ENCODE assay signal across 22 cellular contexts in genomic region chr10:117188399-117188798, GRCh38. TPM values are rescaled to one million over a fixed set of nuclear protein-coding genes. Genes with fewer than 3 reads are reported as not detected.
DNase-seq lines count a peak whose midpoint lies in the region; ATAC-seq and TF ChIP-seq lines count a peak whose summit lies in the region.
"Had no signal": no experiment of that assay in that cellular context is flagged by ENCODE, and none has a peak within 500 bp of the region (broad histone marks: within the 10 kb centered on the region; RNA-seq: fewer than 3 reads in every experiment).

No MANE protein-coding gene starts in this region.

- intact Hi-C loops in PC-9 (cut with micrococcal nuclease; ENCODE audit: unreplicated experiment), result no loop called here

- H3K27ac ChIP-seq in PC-9, result no peak overlapping the region
- H3K27ac ChIP-seq in mesenchymal stem cell (ENCODE audit: low read length, poor library complexity, severe bottlenecking), result no peak overlapping the region
- H3K27ac ChIP-seq: A549, C4-2B, RWPE1 had no signal

- no peak overlapping the region for H2BK5ac ChIP-seq in mesenchymal stem cell (ENCODE audit: low read depth, low read length, poor library complexity, severe bottlenecking)

- H4K20me1 ChIP-seq in PC-9 (ENCODE audit: insufficient read depth), result no peaks in the 10 kb centered on the region

- H3K9ac ChIP-seq in mesenchymal stem cell (ENCODE audit: low read length), result no peak overlapping the region

- H4K8ac ChIP-seq in mesenchymal stem cell (ENCODE audit: low read length), result no peak overlapping the region

- CTCF ChIA-PET in PC-9 (lab: Charles Lee), result no interaction called here

- H2AFZ ChIP-seq in PC-9 (no peak overlapping the region), mesenchymal stem cell (ENCODE audit: low read depth, low read length) (no peak overlapping the region)

- H3K14ac ChIP-seq in mesenchymal stem cell (ENCODE audit: low read length in 2 of 2), result no peak overlapping the region

- H3K36me3 ChIP-seq in PC-9 (ENCODE audit: low read depth), result no peaks in the 10 kb centered on the region
- no peaks in the 10 kb centered on the region for H3K36me3 ChIP-seq in mesenchymal stem cell (ENCODE audit: control insufficient read depth in 1 of 2, insufficient read depth in 2 of 2, low read depth in 1 of 2, low read length in 2 of 2)

- H3K27me3 ChIP-seq in PC-9 (ENCODE audit: insufficient read depth, low read depth) (no peaks in the 10 kb centered on the region), mesenchymal stem cell (ENCODE audit: control insufficient read depth in 1 of 2, insufficient read depth in 1 of 2, low read length in 2 of 2) (peaks cover 6 to 8% of the 10 kb centered on the region in 2 experiments)

- H3K9me2 ChIP-seq in PC-9 (ENCODE audit: insufficient read depth), result no peaks in the 10 kb centered on the region

- no peak overlapping the region for H2BK12ac ChIP-seq in mesenchymal stem cell (ENCODE audit: low read length in 2 of 2)

- POLR2A ChIA-PET in PC-9 (lab: Charles Lee; ENCODE audit: unreplicated experiment), result no interaction called here

- peak overlapping the region; percentile 75; the same call in 1 of the 2 replicates for H3K4me2 ChIP-seq in PC-9
- H3K4me2 ChIP-seq in mesenchymal stem cell (ENCODE audit: low read length, poor library complexity, severe bottlenecking), result no peak overlapping the region
- H3K4me2 ChIP-seq: A549 had no signal

- WGBS in mesenchymal stem cell, result 75% methylated on average over 2 of the region's 2 CpGs

- H3K18ac ChIP-seq in mesenchymal stem cell (ENCODE audit: low read depth in 1 of 2, low read length in 2 of 2), result no peak overlapping the region

- H3K4me3 ChIP-seq in AG10803 (ENCODE audit: low read length), result no peak overlapping the region
- no peak overlapping the region for H3K4me3 ChIP-seq in PC-9
- no peak overlapping the region for H3K4me3 ChIP-seq in fibroblast of mammary gland (ENCODE audit: control insufficient read depth, low read depth, low read length)
- no peak overlapping the region for H3K4me3 ChIP-seq in mesenchymal stem cell (ENCODE audit: insufficient read depth in 1 of 2, low read depth in 1 of 2, low read length in 2 of 2)
- H3K4me3 ChIP-seq: A549, GM12878 had no signal

- DNase-seq in AG10803 (ENCODE audit: low read depth) (peak; percentile 25), ELR (ENCODE audit: low read depth) (peak; percentile 19), PC-9 (no peak), fibroblast of mammary gland (ENCODE audit: low read depth) (peak; percentile 69), amygdala (lab: John Stamatoyannopoulos, UW) (no peak), mesenchymal stem cell (no peak)
- DNase-seq: H7, MM.1S, NCI-H1105, NCI-H2081, NCI-H2171 treated with DMSO at 0.1 percent for 48 hours, NCI-H748 treated with DMSO at 0.1 percent for 48 hours, OCI-M1, SIG-M5 had no signal

- H2BK15ac ChIP-seq in mesenchymal stem cell (ENCODE audit: low read depth, poor library complexity, severe bottlenecking), result no peak overlapping the region

- H2AK5ac ChIP-seq in mesenchymal stem cell (ENCODE audit: low read length, severe bottlenecking), result no peak overlapping the region

- no TSS peak for BruUV-seq in PC-9 (replicated peaks; lab: Mats Ljungman, UMichigan)

- H3K4me1 ChIP-seq in PC-9 (replicated peaks; ENCODE audit: insufficient read depth) (peaks cover 27% of the 10 kb centered on the region), mesenchymal stem cell (ENCODE audit: control insufficient read depth, insufficient read depth, low read depth, low read length) (no peaks in the 10 kb centered on the region)

- no peak overlapping the region for H3K4ac ChIP-seq in mesenchymal stem cell (ENCODE audit: low read depth in 1 of 2, low read length in 2 of 2)

- H4K91ac ChIP-seq in mesenchymal stem cell (ENCODE audit: low read length), result no peak overlapping the region

- H3K23ac ChIP-seq in mesenchymal stem cell (ENCODE audit: low read length in 2 of 2), result no peak overlapping the region

- H3K79me2 ChIP-seq in PC-9 (ENCODE audit: low read depth), result no peaks in the 10 kb centered on the region

- H3F3A ChIP-seq in PC-9 (ENCODE audit: insufficient read depth, low read depth), result peaks cover 23% of the 10 kb centered on the region; the same call in 1 of the 2 replicates

- H3K79me1 ChIP-seq in mesenchymal stem cell (replicated peaks; ENCODE audit: low read length, poor library complexity, severe bottlenecking), result no peaks in the 10 kb centered on the region

- TF ChIP-seq CTCF in AG10803 (conservative IDR thresholded peaks at IDR 0.05; ENCODE audit: low read length), result no peak
- TF ChIP-seq CTCF in PC-9 (conservative IDR thresholded peaks at IDR 0.05), result no peak
- TF ChIP-seq CTCF in fibroblast of mammary gland (conservative IDR thresholded peaks at IDR 0.05; ENCODE audit: control insufficient read depth, insufficient read depth, low read depth, low read length), result no peak

- H2BK120ac ChIP-seq in mesenchymal stem cell (ENCODE audit: low read depth, low read length), result no peak overlapping the region

- no peak for ATAC-seq in GM18520 (IDR thresholded peaks at IDR 0.05; ENCODE audit: unreplicated experiment)
- no peak for ATAC-seq in HG02610 (IDR thresholded peaks at IDR 0.05; ENCODE audit: unreplicated experiment)
- ATAC-seq: A549, GM12878 had no signal

- H3K9me3 ChIP-seq in PC-9 (ENCODE audit: insufficient read depth, low read depth) (no peaks in the 10 kb centered on the region), mesenchymal stem cell (ENCODE audit: control insufficient read depth, low read length) (no peaks in the 10 kb centered on the region)

RNA-seq across cellular contexts. Expression of gene KCNK18, which starts 8.9 kb away (rescaled TPM):
- not detected in 2 replicates for total RNA-seq in PC-9 (2021)
- not detected for polyA plus RNA-seq in mesenchymal stem cell (2013, experiment 1 of 2)
- polyA plus RNA-seq in mesenchymal stem cell (2013, experiment 2 of 2), result not detected
- total RNA-seq: GM12878; H7; LHCN-M2; T-helper 1 cell treated with Interleukin-12 subunit alpha and Interleukin-12 subunit beta and Interleukin-4 antibody, amounts not matched to agents 30 ng/mL and 1 ng/mL, for 36 hours had no signal
- polyA plus RNA-seq: A549, GM12878 had no signal

RNA-seq across cellular contexts. Expression of gene VAX1, which starts 50.3 kb away (rescaled TPM):
- total RNA-seq in PC-9 (2021), result not detected in 2 replicates
- not detected for polyA plus RNA-seq in mesenchymal stem cell (2013, experiment 1 of 2)
- polyA plus RNA-seq in mesenchymal stem cell (2013, experiment 2 of 2), result not detected
- total RNA-seq: GM12878; LHCN-M2; T-helper 1 cell treated with Interleukin-12 subunit alpha and Interleukin-12 subunit beta and Interleukin-4 antibody, amounts not matched to agents 30 ng/mL and 1 ng/mL, for 36 hours had no signal
- polyA plus RNA-seq: GM12878 had no signal

RNA-seq across cellular contexts. Expression of gene SLC18A2, which starts 52.5 kb away (rescaled TPM):
- total RNA-seq in PC-9 (2021), result not detected in 2 replicates
- not detected for polyA plus RNA-seq in mesenchymal stem cell (2013, experiment 1 of 2)
- not detected for polyA plus RNA-seq in mesenchymal stem cell (2013, experiment 2 of 2)
- total RNA-seq: LHCN-M2; T-helper 1 cell treated with Interleukin-12 subunit alpha and Interleukin-12 subunit beta and Interleukin-4 antibody, amounts not matched to agents 30 ng/mL and 1 ng/mL, for 36 hours had no signal

Comparison
In these comparisons a context has a peak if more than half of its experiments do, and no peak if none do; other contexts are left out.
1. DNase-seq: peak in AG10803 (single experiment), ELR (single experiment) and fibroblast of mammary gland (single experiment); none in PC-9 (0 of 2), amygdala (0 of 56) and mesenchymal stem cell (single experiment).